ENCODE assay signal across 10 cellular contexts in the genomic region with DNA sequence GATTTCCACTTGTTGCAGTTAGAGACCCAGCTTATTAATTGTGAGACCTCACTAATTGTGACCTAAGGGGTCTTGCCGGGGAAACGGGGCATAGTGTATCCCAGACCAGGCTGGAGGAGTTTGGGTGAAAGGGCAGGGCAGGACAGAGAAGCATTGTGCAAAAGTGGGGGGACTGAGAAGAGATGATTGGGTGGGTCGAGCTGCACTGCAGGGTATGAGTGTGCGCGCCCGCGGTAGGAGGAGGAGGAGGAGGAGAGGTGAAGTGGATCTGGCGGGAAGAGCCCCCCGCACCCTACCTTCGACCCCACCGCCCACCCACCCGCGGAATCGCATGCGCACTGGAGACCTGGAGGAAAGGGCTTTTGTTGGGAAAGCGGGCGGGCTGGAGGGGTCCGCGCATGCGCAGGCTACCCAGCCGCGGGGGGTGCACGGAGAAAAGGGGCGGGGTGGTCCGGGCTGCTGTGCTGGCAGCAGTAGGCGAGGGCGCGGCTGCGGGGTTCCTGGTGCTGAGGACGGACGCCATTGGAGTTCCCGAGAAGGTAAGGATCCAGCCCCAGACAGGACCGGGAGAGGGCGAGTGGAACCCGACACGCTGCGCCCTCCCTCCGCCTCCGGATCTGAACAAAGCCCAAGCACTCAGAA. TPM values are rescaled to one million over a fixed set of nuclear protein-coding genes. Genes with fewer than 3 reads are reported as not detected.
DNase-seq lines count a peak whose midpoint lies in the region; ATAC-seq, FAIRE-seq and TF ChIP-seq lines count a peak whose summit lies in the region.
"Not testable (repeated sequence)": the region's sequence is repeated elsewhere in the genome, so short reads cannot be mapped to it uniquely, and the experiment has no call there.
"Had no signal": no experiment of that assay in that cellular context is flagged by ENCODE, and none has a peak within 500 bp of the region (broad histone marks: within the 10 kb centered on the region; RNA-seq: fewer than 3 reads in every experiment).

Gene MAGED4 (plus strand): TSS at position 462 of the 642 bp plus-strand sequence. CDS start 1,035 bp downstream, outside the sequence.

- not testable (repeated sequence) for H3K18ac ChIP-seq in IMR-90 (ENCODE audit: low read depth, low read length); H1 (ENCODE audit: extremely low read depth, low read length)

- H2AK9ac ChIP-seq in IMR-90 (replicated peaks; ENCODE audit: low read depth, low read length, poor library complexity) = not testable (repeated sequence)

- not testable (repeated sequence) for H2BK20ac ChIP-seq in IMR-90 (ENCODE audit: low read depth, low read length); H1 (ENCODE audit: low read length)

- H3K4me2 ChIP-seq in IMR-90 (ENCODE audit: low read depth, low read length); H1 (ENCODE audit: insufficient read depth in 1 of 2, low read depth in 2 of 2, low read length in 2 of 2): not testable (repeated sequence)

- TF ChIP-seq EP300 in H1 (IDR thresholded peaks at IDR 0.05; ENCODE audit: borderline replicate concordance in 1 of 2, low read depth in 2 of 2, low read length in 2 of 2) = not testable (repeated sequence)

- H2BK5ac ChIP-seq in IMR-90 (ENCODE audit: low read depth, low read length, poor library complexity, severe bottlenecking); H1 (ENCODE audit: low read depth, low read length): not testable (repeated sequence)

- no CpG with 5 or more reads among the region's 39 CpGs for WGBS in IMR-90 (ENCODE audit: extremely low coverage in 2 of 2, insufficient read length in 1 of 2), 2 experiments
- WGBS in H1 (ENCODE audit: extremely low coverage in 1 of 2, insufficient coverage in 1 of 2, insufficient read length in 1 of 2, insufficient replicate concordance in 2 of 2, low coverage in 1 of 2, low lambda C conversion rate in 2 of 2, missing lambda C conversion rate in 1 of 2), 2 experiments = no CpG with 5 or more reads among the region's 39 CpGs

- in situ Hi-C loops in IMR-90 (cut with MboI; ENCODE audit: low sequenced_read_pairs) = not testable (repeated sequence)

- peak; percentile 66 for FAIRE-seq in H1 (lab: Jason Lieb, UNC)

- H3K27ac ChIP-seq in A673 (ENCODE audit: low read depth, low read length, poor library complexity, severe bottlenecking); IMR-90 (ENCODE audit: insufficient read depth, low read length); H1 (ENCODE audit: low read depth, low read length); temporal lobe (ENCODE audit: low read depth, low read length): not testable (repeated sequence)

- ATAC-seq in IMR-90 (ENCODE audit: low read depth) = peak; percentile 91
- peak; percentile 44 for ATAC-seq in activated CD8-positive, alpha-beta T cell treated with anti-CD3 and anti-CD28 coated beads, Interleukin-2, amount 10 ng/mL, durations not matched to agents 7 days and 5 days

- not testable (repeated sequence) for H3K27me3 ChIP-seq in A673 (replicated peaks; ENCODE audit: insufficient read depth, low read depth, low read length, poor library complexity); IMR-90 (ENCODE audit: control insufficient read depth, insufficient read depth, low read length); H1 (replicated peaks in 1 of 4; ENCODE audit: control insufficient read depth in 3 of 4, extremely low read depth in 1 of 4, insufficient read depth in 3 of 4, low read length in 3 of 4)

- not testable (repeated sequence) for H3K36me3 Mint-ChIP-seq in activated CD8-positive, alpha-beta T cell treated with anti-CD3 and anti-CD28 coated beads, Interleukin-2, amount 10 ng/mL, durations not matched to agents 7 days and 5 days (ENCODE audit: low read depth); glutamatergic neuron (ENCODE audit: unreplicated experiment); mesothelial cell of epicardium; osteocyte (ENCODE audit: unreplicated experiment)

- dilution Hi-C loops in IMR-90 (cut with HindIII; ENCODE audit: low sequenced_read_pairs, unreplicated experiment) = not testable (repeated sequence)

- H3K14ac ChIP-seq in IMR-90 (replicated peaks; ENCODE audit: low read depth, low read length); H1 (ENCODE audit: insufficient read length): not testable (repeated sequence)

- H4K5ac ChIP-seq in IMR-90 (ENCODE audit: low read depth, low read length); H1 (ENCODE audit: insufficient read length, low read depth, low read length): not testable (repeated sequence)

- not testable (repeated sequence) for H4K8ac ChIP-seq in IMR-90 (ENCODE audit: low read depth in 2 of 2, low read length in 2 of 2); H1 (ENCODE audit: extremely low read depth, insufficient read depth, low read length)

- not testable (repeated sequence) for TF ChIP-seq POLR2A in IMR-90 (IDR thresholded peaks at IDR 0.05; ENCODE audit: low read depth, low read length); H1 (IDR thresholded peaks at IDR 0.05; ENCODE audit: control extremely low read depth in 1 of 2, low read depth in 2 of 2, low read length in 2 of 2)

- TF ChIP-seq RAD21 in IMR-90 (IDR thresholded peaks at IDR 0.05; ENCODE audit: low read length); H1 (IDR thresholded peaks at IDR 0.05 in 1 of 2, conservative IDR thresholded peaks at IDR 0.05 in 1 of 2; ENCODE audit: low read depth in 2 of 2, low read length in 2 of 2): not testable (repeated sequence)

- CTCF ChIA-PET in A673 (lab: Charles Lee); IMR-90 (lab: Yijun Ruan, JAX); activated CD8-positive, alpha-beta T cell treated with anti-CD3 and anti-CD28 coated beads, Interleukin-2, amount 10 ng/mL, durations not matched to agents 7 days and 5 days (lab: Charles Lee); H1 (lab: Charles Lee; ENCODE audit: partially characterized antibody): not testable (repeated sequence)

- not testable (repeated sequence) for DNase-seq in A673 (ENCODE audit: low spot score); IMR-90; activated CD8-positive, alpha-beta T cell treated with anti-CD3 and anti-CD28 coated beads, Interleukin-2, amount 10 ng/mL, durations not matched to agents 7 days and 5 days; H1 (ENCODE audit: low read depth in 1 of 2, low spot score in 2 of 2); glutamatergic neuron; mesothelial cell of epicardium (ENCODE audit: low spot score in 2 of 2, unreplicated experiment in 2 of 2); osteocyte (ENCODE audit: extremely low spot score, unreplicated experiment)

- not testable (repeated sequence) for H3K4me3 ChIP-seq in A673 (ENCODE audit: low read depth, low read length, poor library complexity, severe bottlenecking); IMR-90 (ENCODE audit: insufficient read depth, low read depth, low read length); H1 (ENCODE audit: extremely low read depth in 1 of 4, insufficient read depth in 2 of 4, low read depth in 3 of 4, low read length in 4 of 4)

- not testable (repeated sequence) for H3K23me2 ChIP-seq in H1 (ENCODE audit: low read depth, low read length)

- H2BK15ac ChIP-seq in IMR-90 (ENCODE audit: low read depth, low read length); H1 (ENCODE audit: low read length): not testable (repeated sequence)

- not testable (repeated sequence) for H4K91ac ChIP-seq in IMR-90 (ENCODE audit: insufficient read depth, low read depth, low read length); H1 (replicated peaks; ENCODE audit: insufficient read length, low read length)

- not testable (repeated sequence) for H4K20me1 ChIP-seq in IMR-90 (ENCODE audit: insufficient read depth, low read length); H1 (replicated peaks in 1 of 2; ENCODE audit: control insufficient read depth in 1 of 2, insufficient read depth in 2 of 2, low read length in 2 of 2)

- H3K79me1 ChIP-seq in IMR-90 (ENCODE audit: low read depth in 1 of 2, low read length in 2 of 2); H1 (ENCODE audit: low read depth, low read length): not testable (repeated sequence)

- not testable (repeated sequence) for H3K9me3 Mint-ChIP-seq in activated CD8-positive, alpha-beta T cell treated with anti-CD3 and anti-CD28 coated beads, Interleukin-2, amount 10 ng/mL, durations not matched to agents 7 days and 5 days (ENCODE audit: insufficient read depth); glutamatergic neuron (ENCODE audit: unreplicated experiment); mesothelial cell of epicardium; osteocyte (ENCODE audit: unreplicated experiment)

- intact Hi-C loops in A673 (cut with micrococcal nuclease; ENCODE audit: unreplicated experiment); IMR-90 (cut with micrococcal nuclease): not testable (repeated sequence)

- H3K9ac ChIP-seq in IMR-90 (ENCODE audit: low read depth, low read length); H1 (replicated peaks in 1 of 4; ENCODE audit: extremely low read depth in 1 of 4, low read depth in 3 of 4, low read length in 3 of 4): not testable (repeated sequence)

- H3K27me3 Mint-ChIP-seq in activated CD8-positive, alpha-beta T cell treated with anti-CD3 and anti-CD28 coated beads, Interleukin-2, amount 10 ng/mL, durations not matched to agents 7 days and 5 days (ENCODE audit: low read depth); glutamatergic neuron (ENCODE audit: unreplicated experiment); mesothelial cell of epicardium (ENCODE audit: low read depth); osteocyte (ENCODE audit: unreplicated experiment): not testable (repeated sequence)

- H3K9me1 ChIP-seq in IMR-90 (ENCODE audit: insufficient read depth, low read length) = not testable (repeated sequence)

- H3K4me1 Mint-ChIP-seq in activated CD8-positive, alpha-beta T cell treated with anti-CD3 and anti-CD28 coated beads, Interleukin-2, amount 10 ng/mL, durations not matched to agents 7 days and 5 days (ENCODE audit: low read depth); glutamatergic neuron (ENCODE audit: low read depth, unreplicated experiment); mesothelial cell of epicardium; osteocyte (ENCODE audit: unreplicated experiment): not testable (repeated sequence)

- H2AK5ac ChIP-seq in IMR-90 (ENCODE audit: low read depth, low read length); H1 (ENCODE audit: low read depth, low read length): not testable (repeated sequence)

- not testable (repeated sequence) for H3K36me3 ChIP-seq in A673 (ENCODE audit: insufficient read depth, low read length, poor library complexity, severe bottlenecking); IMR-90 (ENCODE audit: control insufficient read depth, insufficient read depth, low read length); H1 (ENCODE audit: control insufficient read depth in 2 of 4, insufficient read depth in 4 of 4, low read length in 3 of 4)

- POLR2A ChIA-PET in A673 (lab: Charles Lee; ENCODE audit: low non-redundant PET); IMR-90 (lab: Charles Lee; ENCODE audit: unreplicated experiment); activated CD8-positive, alpha-beta T cell treated with anti-CD3 and anti-CD28 coated beads, Interleukin-2, amount 10 ng/mL, durations not matched to agents 7 days and 5 days (lab: Charles Lee); H1 (lab: Charles Lee; ENCODE audit: partially characterized antibody): not testable (repeated sequence)

- not testable (repeated sequence) for H3K23ac ChIP-seq in IMR-90 (ENCODE audit: low read depth, low read length); H1 (ENCODE audit: insufficient read length)

- TF ChIP-seq CTCF in A673 (conservative IDR thresholded peaks at IDR 0.05; ENCODE audit: low read depth, low read length); IMR-90 (conservative IDR thresholded peaks at IDR 0.05; ENCODE audit: low read depth, low read length); H1 (IDR thresholded peaks at IDR 0.05; ENCODE audit: control extremely low read depth in 1 of 3, insufficient read depth in 1 of 3, low read depth in 1 of 3, low read length in 3 of 3); glutamatergic neuron (IDR thresholded peaks at IDR 0.05; ENCODE audit: partially characterized antibody, unreplicated experiment); mesothelial cell of epicardium (IDR thresholded peaks at IDR 0.05; ENCODE audit: unreplicated experiment); osteocyte (IDR thresholded peaks at IDR 0.05): not testable (repeated sequence)

- H2BK12ac ChIP-seq in H1 (ENCODE audit: low read depth, low read length) = not testable (repeated sequence)

- not testable (repeated sequence) for H3K4me3 Mint-ChIP-seq in activated CD8-positive, alpha-beta T cell treated with anti-CD3 and anti-CD28 coated beads, Interleukin-2, amount 10 ng/mL, durations not matched to agents 7 days and 5 days; glutamatergic neuron (ENCODE audit: unreplicated experiment); mesothelial cell of epicardium; osteocyte (ENCODE audit: unreplicated experiment)

- not testable (repeated sequence) for H3K4ac ChIP-seq in IMR-90 (ENCODE audit: low read depth, low read length); H1 (replicated peaks; ENCODE audit: insufficient read length, low read depth, low read length)

- H3K9me3 ChIP-seq in A673 (ENCODE audit: low read depth, low read length, poor library complexity, severe bottlenecking); IMR-90 (ENCODE audit: control insufficient read depth, insufficient read depth, low read length); H1 (ENCODE audit: insufficient read depth in 2 of 2, low read depth in 1 of 2, low read length in 1 of 2): not testable (repeated sequence)

- not testable (repeated sequence) for H3K79me2 ChIP-seq in H1 (ENCODE audit: control insufficient read depth in 1 of 2, insufficient read depth in 2 of 2, low read length in 2 of 2)

- BruUV-seq in A673 (replicated peaks; lab: Mats Ljungman, UMichigan); IMR-90 (replicated peaks; lab: Mats Ljungman, UMichigan): not testable (repeated sequence)

- H3K27ac Mint-ChIP-seq in activated CD8-positive, alpha-beta T cell treated with anti-CD3 and anti-CD28 coated beads, Interleukin-2, amount 10 ng/mL, durations not matched to agents 7 days and 5 days; glutamatergic neuron (ENCODE audit: unreplicated experiment); mesothelial cell of epicardium; osteocyte (ENCODE audit: unreplicated experiment): not testable (repeated sequence)

- H2BK120ac ChIP-seq in IMR-90 (ENCODE audit: low read depth, low read length); H1 (replicated peaks; ENCODE audit: low read depth, low read length): not testable (repeated sequence)

- not testable (repeated sequence) for H2AFZ ChIP-seq in IMR-90 (replicated peaks; ENCODE audit: low read length, poor library complexity); H1 (ENCODE audit: low read length)

- not testable (repeated sequence) for H3K56ac ChIP-seq in IMR-90 (ENCODE audit: extremely low read depth, insufficient read depth, low read length); H1 (replicated peaks; ENCODE audit: insufficient read length, low read depth, low read length)

- not testable (repeated sequence) for H3K4me1 ChIP-seq in A673 (ENCODE audit: insufficient read depth, low read length, poor library complexity, severe bottlenecking); IMR-90 (ENCODE audit: control insufficient read depth, insufficient read depth, low read length); H1 (replicated peaks in 1 of 4; ENCODE audit: control insufficient read depth in 3 of 4, insufficient read depth in 4 of 4, low read length in 3 of 4)

RNA-seq across cellular contexts. Expression of gene MAGED4, which starts in this region (rescaled TPM):
- 57.1 and 59.5 TPM in 2 replicates for total RNA-seq in A673 (2021)
- total RNA-seq in IMR-90 (2012; rRNA removed) = 9.9 and 13.6 TPM in 2 replicates
- polyA plus RNA-seq in IMR-90 (2012; rRNA removed) = 49.1 and 51.7 TPM in 2 replicates
- 35.8 and 49.5 TPM in 2 replicates for polyA plus RNA-seq in IMR-90 (2012; cell fraction: cytosol; rRNA removed)
- 249 and 374 TPM in 2 replicates for polyA plus RNA-seq in IMR-90 (2012; cell fraction: nucleus; rRNA removed; ENCODE audit: low replicate concordance)
- 1 to 10 TPM in 1 of 2 experiments, under 1 TPM in 1; 0.13 to 1.9 TPM for total RNA-seq in activated CD8-positive, alpha-beta T cell treated with anti-CD3 and anti-CD28 coated beads, Interleukin-2, amount 10 ng/mL, durations not matched to agents 7 days and 5 days
- total RNA-seq in H1 (2021; fragmentation: NEBNext Ultra II Directional; extraction: Animal tissue kit (Norgen Biotek cat#: 25700)) = 58.6 and 62.3 TPM in 2 replicates
- 19.3 and 30.9 TPM in 2 replicates for polyA plus RNA-seq in H1 (2011; rRNA removed)
- 33.1 TPM for polyA plus RNA-seq in H1 (2011; cell fraction: cytosol; rRNA removed)
- polyA plus RNA-seq in H1 (2011; cell fraction: nucleus; rRNA removed) = 61.9 TPM
- 24.1 to 50.2 TPM (median 27.4 TPM) in 4 replicates for polyA plus RNA-seq in H1 (2012, experiment 1 of 2)
- 11.8 TPM for polyA plus RNA-seq in H1 (2012, experiment 2 of 2)
- 48.6 TPM for polyA plus RNA-seq in H1 (2013, experiment 1 of 2)
- 39.7 TPM for polyA plus RNA-seq in H1 (2013, experiment 2 of 2)
- 9.5 and 17.1 TPM in 2 replicates for polyA minus RNA-seq in H1 (2011; rRNA and poly(A)+ RNA removed)
- polyA minus RNA-seq in H1 (2011; cell fraction: cytosol; rRNA and poly(A)+ RNA removed) = 9.8 TPM
- 37.4 TPM for polyA minus RNA-seq in H1 (2011; cell fraction: nucleus; rRNA and poly(A)+ RNA removed)
- total RNA-seq in glutamatergic neuron (ENCODE audit: unreplicated experiment) = 192 TPM
- 75.6 to 94.1 TPM (median 80.2 TPM) in 3 replicates for total RNA-seq in mesothelial cell of epicardium
- total RNA-seq in osteocyte = 95.8 and 98.9 TPM in 2 replicates
- total RNA-seq in temporal lobe = 119 TPM
- total RNA-seq: left lobe of liver; T-helper 1 cell treated with Interleukin-12 subunit alpha and Interleukin-12 subunit beta and Interleukin-4 antibody, amounts not matched to agents 30 ng/mL and 1 ng/mL, for 36 hours had no signal
